ENCODE assay signal across 8 cellular contexts in the genomic region with DNA sequence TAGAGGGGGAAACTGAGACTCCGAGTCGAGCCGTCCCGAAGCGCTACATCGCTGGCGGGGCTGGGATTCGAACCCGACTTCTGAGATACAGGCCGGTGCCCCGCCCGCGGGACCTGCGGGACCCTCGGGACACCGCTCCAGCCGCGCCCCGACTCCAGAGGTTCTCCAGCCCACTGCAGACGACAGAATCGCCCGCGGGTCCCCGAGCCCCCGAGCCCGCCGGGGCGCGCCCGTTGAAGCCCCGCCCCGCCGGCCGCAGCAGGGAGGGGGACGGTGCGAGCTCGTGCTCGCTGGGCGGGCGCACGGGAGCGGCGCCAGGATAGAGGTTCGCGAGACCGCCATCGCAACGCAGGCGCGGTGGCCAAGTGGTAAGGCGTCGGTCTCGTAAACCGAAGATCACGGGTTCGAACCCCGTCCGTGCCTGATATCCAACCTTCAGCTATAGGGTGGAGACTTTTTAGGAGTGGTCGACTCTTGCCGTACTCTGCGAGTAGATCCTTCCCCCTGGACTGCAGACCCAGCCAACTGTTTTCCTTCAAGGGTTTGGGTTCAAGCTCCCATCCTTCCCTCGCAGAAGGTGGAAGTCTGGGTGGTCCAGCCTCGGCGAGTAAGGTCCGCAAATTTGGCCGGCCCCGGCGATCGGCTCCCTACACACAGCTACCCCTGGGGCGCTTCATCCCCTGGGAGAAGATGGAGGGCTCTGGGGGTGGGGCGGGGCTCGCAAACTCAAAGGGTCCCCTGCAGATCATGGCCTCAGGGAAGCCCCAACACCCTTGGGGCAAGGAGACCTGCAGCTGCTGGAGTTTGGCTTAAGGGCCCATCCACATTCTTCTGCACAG.
DNase-seq lines count a peak whose midpoint lies in the region; ATAC-seq and TF ChIP-seq lines count a peak whose summit lies in the region.

No MANE protein-coding gene starts in this region.

- peak overlapping the region; percentile 98 for H2AFZ ChIP-seq in SK-N-SH (ENCODE audit: low read depth)

- DNase-seq in GM04504 (ENCODE audit: low read depth), result peak; percentile 83
- peak; percentile 92 for DNase-seq in NCI-H1092 (lab: John Stamatoyannopoulos, UW)
- DNase-seq in SK-N-SH, result peak; percentile 96
- peak; percentile 92 for DNase-seq in glomerular visceral epithelial cell (ENCODE audit: extremely low spot score)
- DNase-seq in omental fat pad (ENCODE audit: low spot score), result peak; percentile 93

- TF ChIP-seq CTCF in SK-N-SH (IDR thresholded peaks at IDR 0.05) (no peak), omental fat pad (IDR thresholded peaks at IDR 0.05) (no peak)

- peak overlapping the region; percentile 70 for H3K9ac ChIP-seq in SK-N-SH

- under 1% methylated on average over 28 of the region's 72 CpGs for WGBS in SK-N-SH (ENCODE audit: low lambda C conversion rate)

- peaks cover 5% of the 10 kb centered on the region; the same call in 1 of the 2 replicates for H3K9me3 ChIP-seq in SK-N-SH

- peak overlapping the region; percentile 96 for H3K27ac Mint-ChIP-seq in activated naive CD4-positive, alpha-beta T cell treated with anti-CD3 and anti-CD28 coated beads, Interleukin-2, amount 50 U/mL, for 24 hours

- peak; percentile 69 for ATAC-seq in HG02571 (IDR thresholded peaks at IDR 0.05; ENCODE audit: unreplicated experiment)
- ATAC-seq in omental fat pad (ENCODE audit: low FRiP score), result peak; percentile 92

- H3K4me2 ChIP-seq in SK-N-SH, result peak overlapping the region; percentile 86

- POLR2A ChIA-PET in SK-N-SH (lab: Yijun Ruan, JAX), result interaction anchor here (0.8 kb wide), 1 partner anchor 366 kb away, joined by 3 read pairs; the partner anchor contains the start of gene ERCC4

- H3K27me3 Mint-ChIP-seq in activated naive CD4-positive, alpha-beta T cell treated with anti-CD3 and anti-CD28 coated beads, Interleukin-2, amount 50 U/mL, for 24 hours, result no peaks in the 10 kb centered on the region

- peaks cover 0 to 10% of the 10 kb centered on the region in 2 experiments; a peak in 1 of 4 replicates for H3K4me1 ChIP-seq in SK-N-SH (ENCODE audit: control insufficient read depth in 1 of 2, insufficient read depth in 2 of 2, low read depth in 1 of 2, low read length in 1 of 2)

- H3K27ac ChIP-seq in SK-N-SH (ENCODE audit: low read depth in 2 of 2, low read length in 1 of 2) (peak overlapping the region; percentile 40 to 61; a peak in 3 of 4 replicates), temporal lobe (ENCODE audit: low read depth, low read length) (peak overlapping the region; percentile 80)

- no peaks in the 10 kb centered on the region for H3K36me3 ChIP-seq in SK-N-SH (replicated peaks in 1 of 2; ENCODE audit: control insufficient read depth in 1 of 2, insufficient read depth in 2 of 2, low read length in 1 of 2)

- no peak for TF ChIP-seq RAD21 in SK-N-SH (IDR thresholded peaks at IDR 0.05; ENCODE audit: low read length)

- no peaks in the 10 kb centered on the region for H4K20me1 ChIP-seq in SK-N-SH (ENCODE audit: insufficient read depth)

- H3F3A ChIP-seq in SK-N-SH (replicated peaks; ENCODE audit: insufficient read depth), result peaks cover 6% of the 10 kb centered on the region

- H3K4me3 Mint-ChIP-seq in activated naive CD4-positive, alpha-beta T cell treated with anti-CD3 and anti-CD28 coated beads, Interleukin-2, amount 50 U/mL, for 24 hours, result peak overlapping the region; percentile 93

- H3K36me3 Mint-ChIP-seq in activated naive CD4-positive, alpha-beta T cell treated with anti-CD3 and anti-CD28 coated beads, Interleukin-2, amount 50 U/mL, for 24 hours, result peaks cover 3% of the 10 kb centered on the region

- peak overlapping the region; percentile 84 to 97 for H3K4me3 ChIP-seq in SK-N-SH (ENCODE audit: low read depth in 2 of 2, low read length in 1 of 2)

- peaks cover 5% of the 10 kb centered on the region for H3K9me3 Mint-ChIP-seq in activated naive CD4-positive, alpha-beta T cell treated with anti-CD3 and anti-CD28 coated beads, Interleukin-2, amount 50 U/mL, for 24 hours

- CTCF ChIA-PET in SK-N-SH (lab: Yijun Ruan, JAX), result interaction anchor here (0.6 to 3.4 kb wide), 18 partner anchors 11 to 383 kb away, joined by 3 to 23 read pairs (median 4); partner anchors contain the start of gene ERCC4

- no peak for TF ChIP-seq EP300 in SK-N-SH (IDR thresholded peaks at IDR 0.05; ENCODE audit: borderline replicate concordance in 1 of 2, low read depth in 1 of 2, low read length in 1 of 2)

- peaks cover 18% of the 10 kb centered on the region for H3K4me1 Mint-ChIP-seq in activated naive CD4-positive, alpha-beta T cell treated with anti-CD3 and anti-CD28 coated beads, Interleukin-2, amount 50 U/mL, for 24 hours

- no peaks in the 10 kb centered on the region for H3K9me2 ChIP-seq in SK-N-SH

- no peaks in the 10 kb centered on the region for H3K79me2 ChIP-seq in SK-N-SH (ENCODE audit: insufficient read depth)

- no peaks in the 10 kb centered on the region for H3K27me3 ChIP-seq in SK-N-SH (ENCODE audit: insufficient read depth)

TF ChIP-seq in SK-N-SH, 30 proteins besides CTCF, POLR2A, EP300 and RAD21:
- peak; percentile 86 for TF ChIP-seq TEAD4 (IDR thresholded peaks at IDR 0.05; ENCODE audit: borderline replicate concordance, insufficient read depth)
- TF ChIP-seq FOSL2 (IDR thresholded peaks at IDR 0.05; ENCODE audit: borderline replicate concordance, low read depth), result peak; percentile 56; the same call in 1 of the 2 replicates
- 0 out of 2 replicates have a peak, but pooled peaks have one; percentile 23 for TF ChIP-seq MXI1 (IDR thresholded peaks at IDR 0.05; ENCODE audit: low read depth, low read length)
- no peak for TF ChIP-seq POLR2AphosphoS5 (IDR thresholded peaks at IDR 0.05; ENCODE audit: low read depth, low read length)
- TF ChIP-seq TAF1 (IDR thresholded peaks at IDR 0.05; ENCODE audit: borderline replicate concordance, low read depth, low read length), result peak; percentile 53; the same call in 1 of the 2 replicates
- TF ChIP-seq, protein P1, sequence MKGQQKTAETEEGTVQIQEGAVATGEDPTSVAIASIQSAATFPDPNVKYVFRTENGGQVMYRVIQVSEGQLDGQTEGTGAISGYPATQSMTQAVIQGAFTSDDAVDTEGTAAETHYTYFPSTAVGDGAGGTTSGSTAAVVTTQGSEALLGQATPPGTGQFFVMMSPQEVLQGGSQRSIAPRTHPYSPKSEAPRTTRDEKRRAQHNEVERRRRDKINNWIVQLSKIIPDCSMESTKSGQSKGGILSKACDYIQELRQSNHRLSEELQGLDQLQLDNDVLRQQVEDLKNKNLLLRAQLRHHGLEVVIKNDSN (IDR thresholded peaks at IDR 0.05; ENCODE audit: borderline replicate concordance, low read depth), result 0 out of 2 replicates have a peak, but pooled peaks have one; percentile 13
- TF ChIP-seq, protein P2, sequence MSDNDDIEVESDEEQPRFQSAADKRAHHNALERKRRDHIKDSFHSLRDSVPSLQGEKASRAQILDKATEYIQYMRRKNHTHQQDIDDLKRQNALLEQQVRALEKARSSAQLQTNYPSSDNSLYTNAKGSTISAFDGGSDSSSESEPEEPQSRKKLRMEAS (IDR thresholded peaks at IDR 0.05; ENCODE audit: low read depth), result peak; percentile 8
- TF ChIP-seq YY1 (IDR thresholded peaks at IDR 0.05; ENCODE audit: low read depth), result no peak; the same call in 1 of the 2 replicates
- 0 out of 2 replicates have a peak, but pooled peaks have one; percentile 8 for TF ChIP-seq TCF12 (IDR thresholded peaks at IDR 0.05)
- TF ChIP-seq RCOR1 (IDR thresholded peaks at IDR 0.05; ENCODE audit: low read length), result peak; percentile 45; the same call in 1 of the 2 replicates
- no peak for TF ChIP-seq EZH2phosphoT487 (IDR thresholded peaks at IDR 0.05; ENCODE audit: borderline replicate concordance, low read depth)
- peak; percentile 60 for TF ChIP-seq CHD2 (IDR thresholded peaks at IDR 0.05; ENCODE audit: low read length, partially characterized antibody)
- TF ChIP-seq RXRA (IDR thresholded peaks at IDR 0.05; ENCODE audit: borderline replicate concordance, low read depth), result 0 out of 2 replicates have a peak, but pooled peaks have one; percentile 21
- 0 out of 2 replicates have a peak, but pooled peaks have one; percentile 33 for TF ChIP-seq NFIC (IDR thresholded peaks at IDR 0.05; ENCODE audit: borderline replicate concordance)

Comparison
In these comparisons a context has a peak if more than half of its experiments do, and no peak if none do; other contexts are left out.
1. Peak in every context shown above with its lines: DNase-seq, ATAC-seq, H3K4me3 ChIP-seq and H3K27ac ChIP-seq.